ENCODE assay signal across 8 cellular contexts in genomic region chr2:191637182-191638078, GRCh38. TPM values are rescaled to one million over a fixed set of nuclear protein-coding genes. Genes with fewer than 3 reads are reported as not detected.
A peak's percentile ranks its signal among the peaks of the same experiment; 100 is the strongest.
DNase-seq lines count a peak whose midpoint lies in the region; ATAC-seq and TF ChIP-seq lines count a peak whose summit lies in the region.

No MANE protein-coding gene starts in this region.

- H3K27me3 Mint-ChIP-seq in stimulated activated memory B cell treated with anti-CD40 and anti-IgM and Interleukin-4, amounts not matched to agents 10 μg/mL and 1 μg/mL and 100 μg/mL, for 72 hours: no peaks in the 10 kb centered on the region

- peak; percentile 87 to 88 for ATAC-seq in activated CD4-positive, CD25-positive, alpha-beta regulatory T cell treated with anti-CD3 and anti-CD28 coated beads, Interleukin-2, amount 50 U/mL, for 24 hours
- ATAC-seq in HG02588 (IDR thresholded peaks at IDR 0.05; ENCODE audit: unreplicated experiment): peak; percentile 63
- peak; percentile 84 for ATAC-seq in stimulated activated memory B cell treated with anti-CD40 and anti-IgM and Interleukin-4, amounts not matched to agents 10 μg/mL and 1 μg/mL and 100 μg/mL, for 72 hours

- H3K9me3 ChIP-seq in colonic mucosa: no peaks in the 10 kb centered on the region

- no peak overlapping the region for H3K4me3 ChIP-seq in colonic mucosa

- no peak for DNase-seq in activated CD4-positive, CD25-positive, alpha-beta regulatory T cell (lab: John Stamatoyannopoulos, UW)
- DNase-seq in NCI-H2029 (lab: John Stamatoyannopoulos, UW) (peak; percentile 24), colonic mucosa (no peak), superior temporal gyrus (ENCODE audit: extremely low spot score) (no peak), iPS-NIHi11 (ENCODE audit: low spot score) (no peak)

- peaks cover 6% of the 10 kb centered on the region for H3K4me1 ChIP-seq in colonic mucosa

- H3K27me3 ChIP-seq in colonic mucosa: no peaks in the 10 kb centered on the region

- peak overlapping the region; percentile 67 for H3K27ac ChIP-seq in colonic mucosa

- H3K9me3 Mint-ChIP-seq in stimulated activated memory B cell treated with anti-CD40 and anti-IgM and Interleukin-4, amounts not matched to agents 10 μg/mL and 1 μg/mL and 100 μg/mL, for 72 hours: no peaks in the 10 kb centered on the region

- H3K36me3 Mint-ChIP-seq in stimulated activated memory B cell treated with anti-CD40 and anti-IgM and Interleukin-4, amounts not matched to agents 10 μg/mL and 1 μg/mL and 100 μg/mL, for 72 hours: no peaks in the 10 kb centered on the region

- peak overlapping the region; percentile 87 for H3K27ac Mint-ChIP-seq in stimulated activated memory B cell treated with anti-CD40 and anti-IgM and Interleukin-4, amounts not matched to agents 10 μg/mL and 1 μg/mL and 100 μg/mL, for 72 hours

- peaks cover 50% of the 10 kb centered on the region for H3K4me1 Mint-ChIP-seq in stimulated activated memory B cell treated with anti-CD40 and anti-IgM and Interleukin-4, amounts not matched to agents 10 μg/mL and 1 μg/mL and 100 μg/mL, for 72 hours

- no peak for TF ChIP-seq CTCF in colonic mucosa (IDR thresholded peaks at IDR 0.05)

- peak overlapping the region; percentile 49 for H3K4me3 Mint-ChIP-seq in stimulated activated memory B cell treated with anti-CD40 and anti-IgM and Interleukin-4, amounts not matched to agents 10 μg/mL and 1 μg/mL and 100 μg/mL, for 72 hours

- H3K36me3 ChIP-seq in colonic mucosa: no peaks in the 10 kb centered on the region

- intact Hi-C loops in colonic mucosa (cut with DNase I): no loop called here

- H3K9ac ChIP-seq in colonic mucosa (ENCODE audit: low read depth in 2 of 2, low read length in 2 of 2): peak overlapping the region in 1 of 2 donors; percentile 61

RNA-seq across cellular contexts. Expression of gene NABP1, which starts 40.5 kb away (rescaled TPM):
- 10 to 100 TPM; 10.1 to 15.9 TPM for total RNA-seq in colonic mucosa
